Comparison of ENCODE assay signal across 8 cellular contexts in genomic region chr22:25057013-25057881, GRCh38.
A peak's percentile ranks its signal among the peaks of the same experiment; 100 is the strongest.
DNase-seq lines count a peak whose midpoint lies in the region; ATAC-seq and TF ChIP-seq lines count a peak whose summit lies in the region.

No MANE protein-coding gene starts in this region.

- intact Hi-C loops in activated CD8-positive, alpha-beta T cell treated with anti-CD3 and anti-CD28 coated beads for 36 hours (cut with micrococcal nuclease) = no loop called here

- DNase-seq in AG09319 (ENCODE audit: extremely low read depth, low read depth) (no peak), GM23248 (peak; percentile 52), NCI-H526 (lab: John Stamatoyannopoulos, UW) (peak; percentile 31 to 75), myocyte (ENCODE audit: low read depth) (peak; percentile 91)
- DNase-seq in activated CD8-positive, alpha-beta T cell treated with anti-CD3 and anti-CD28 coated beads for 36 hours = peak; percentile 88
- peak; percentile 67 for DNase-seq in effector CD4-positive, alpha-beta T cell
- peak; percentile 88 for DNase-seq in stimulated activated naive CD8-positive, alpha-beta T cell treated with anti-CD3 and anti-CD28 coated beads, Interleukin-15, Interleukin-2, amounts not matched to agents 100 U/mL and 50 U/mL, for 24 hours

- H3K27ac ChIP-seq in GM23248 = no peak overlapping the region

- no peak overlapping the region for H3K9ac ChIP-seq in GM23248

- no peaks in the 10 kb centered on the region for H3K27me3 Mint-ChIP-seq in activated CD8-positive, alpha-beta T cell treated with anti-CD3 and anti-CD28 coated beads for 36 hours

- no peaks in the 10 kb centered on the region for H3K9me2 ChIP-seq in GM23248 (ENCODE audit: insufficient read depth)

- H3K9me3 Mint-ChIP-seq in activated CD8-positive, alpha-beta T cell treated with anti-CD3 and anti-CD28 coated beads for 36 hours = no peaks in the 10 kb centered on the region

- peak; percentile 91 for TF ChIP-seq CTCF in AG09319 (IDR thresholded peaks at IDR 0.05; ENCODE audit: low read depth, low read length)
- peak; percentile 86 for TF ChIP-seq CTCF in activated CD8-positive, alpha-beta T cell treated with anti-CD3 and anti-CD28 coated beads for 36 hours (IDR thresholded peaks at IDR 0.05)

- H3K4me1 Mint-ChIP-seq in activated CD8-positive, alpha-beta T cell treated with anti-CD3 and anti-CD28 coated beads for 36 hours (ENCODE audit: low read depth) = peaks cover 62% of the 10 kb centered on the region

- H4K20me1 ChIP-seq in GM23248 (ENCODE audit: insufficient read depth) = no peaks in the 10 kb centered on the region

- POLR2A ChIA-PET in activated CD8-positive, alpha-beta T cell treated with anti-CD3 and anti-CD28 coated beads for 36 hours (lab: Charles Lee) = interaction anchor here (0.6 to 1.0 kb wide), 2 partner anchors 54 to 119 kb away, joined by 3 to 4 read pairs; no protein-coding TSS in a partner anchor

- H3F3A ChIP-seq in GM23248 (ENCODE audit: insufficient read depth) = no peaks in the 10 kb centered on the region

- H3K9me3 ChIP-seq in GM23248 (ENCODE audit: low read depth) = no peaks in the 10 kb centered on the region

- no peak overlapping the region for H3K4me3 ChIP-seq in GM23248

- no peaks in the 10 kb centered on the region for H3K27me3 ChIP-seq in GM23248 (replicated peaks; ENCODE audit: insufficient read depth)

- 15 to 18% methylated on average over 23 of the region's 23 CpGs for WGBS in GM23248 (ENCODE audit: low coverage in 1 of 2, low lambda C conversion rate in 2 of 2, missing lambda C conversion rate in 2 of 2), 2 experiments

- no peak overlapping the region for H3K27ac Mint-ChIP-seq in activated CD8-positive, alpha-beta T cell treated with anti-CD3 and anti-CD28 coated beads for 36 hours

- ATAC-seq in activated CD8-positive, alpha-beta T cell treated with anti-CD3 and anti-CD28 coated beads for 36 hours = peak; percentile 62
- peak; percentile 28 for ATAC-seq in stimulated activated naive CD8-positive, alpha-beta T cell treated with anti-CD3 and anti-CD28 coated beads, Interleukin-15, Interleukin-2, amounts not matched to agents 100 U/mL and 50 U/mL, for 24 hours
- no peak for ATAC-seq in GM21576 (IDR thresholded peaks at IDR 0.05; ENCODE audit: unreplicated experiment)

- no peak overlapping the region for H3K4me3 Mint-ChIP-seq in activated CD8-positive, alpha-beta T cell treated with anti-CD3 and anti-CD28 coated beads for 36 hours

- H2AFZ ChIP-seq in GM23248 = no peak overlapping the region

- H3K36me3 ChIP-seq in GM23248 (ENCODE audit: low read depth) = no peaks in the 10 kb centered on the region

- no peak overlapping the region for H3K4me2 ChIP-seq in GM23248 (ENCODE audit: unreplicated experiment)

- H3K36me3 Mint-ChIP-seq in activated CD8-positive, alpha-beta T cell treated with anti-CD3 and anti-CD28 coated beads for 36 hours (ENCODE audit: low read depth) = no peaks in the 10 kb centered on the region

- no peaks in the 10 kb centered on the region for H3K4me1 ChIP-seq in GM23248 (ENCODE audit: insufficient read depth)

- no peaks in the 10 kb centered on the region for H3K79me2 ChIP-seq in GM23248 (ENCODE audit: insufficient read depth)

- in situ Hi-C loops in GM23248 (cut with MboI) = no loop called here

- CTCF ChIA-PET in activated CD8-positive, alpha-beta T cell treated with anti-CD3 and anti-CD28 coated beads for 36 hours (lab: Charles Lee) = interaction anchor here (0.6 to 5.6 kb wide), 19 partner anchors 8 to 145 kb away, joined by 3 to 37 read pairs (median 4); no protein-coding TSS in a partner anchor
